Comparison of ENCODE assay signal across 1 cellular context in the genomic region with DNA sequence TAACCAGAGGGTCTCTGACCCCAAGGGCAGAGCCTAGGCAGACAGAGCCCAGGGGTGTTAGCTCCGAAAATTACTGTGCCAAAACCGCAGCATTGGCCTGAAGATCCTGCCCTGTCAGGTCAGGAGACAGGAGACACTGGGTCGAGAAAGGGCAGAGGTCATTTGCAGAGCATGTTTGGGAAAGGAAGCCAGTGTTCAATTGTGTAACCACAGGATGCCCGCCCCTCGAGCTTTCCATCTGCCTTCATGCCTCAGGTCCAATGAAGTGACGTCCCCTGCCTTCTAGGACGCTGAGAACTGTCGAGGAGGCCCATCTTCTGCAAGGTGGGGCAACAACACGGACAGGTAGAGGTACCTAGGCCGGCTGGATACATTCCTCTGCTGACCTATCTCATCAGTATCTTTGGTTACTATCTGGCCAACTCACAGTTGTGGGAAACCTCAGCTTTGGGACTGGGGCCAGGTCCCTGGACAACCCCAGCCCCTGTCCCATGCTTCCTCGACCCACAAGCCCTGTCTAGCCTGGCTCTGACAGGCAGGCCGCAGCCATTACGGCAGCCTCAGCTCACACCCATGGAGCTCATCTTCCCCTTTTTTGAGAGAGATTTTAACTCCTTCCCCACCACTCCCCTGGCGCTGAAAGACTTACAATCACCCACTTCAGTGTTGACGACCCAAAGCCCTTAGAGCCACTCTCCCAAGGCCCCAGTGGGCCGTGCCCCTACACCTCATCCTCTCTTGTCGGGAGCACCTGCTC.
TF ChIP-seq lines count a peak whose summit lies in the region.

No MANE protein-coding gene starts in this region.

TF ChIP-seq in HepG2, 621 proteins besides CTCF, POLR2A, EP300 and RAD21 (continued from another document and continues in another):
- TF ChIP-seq, protein P1, sequence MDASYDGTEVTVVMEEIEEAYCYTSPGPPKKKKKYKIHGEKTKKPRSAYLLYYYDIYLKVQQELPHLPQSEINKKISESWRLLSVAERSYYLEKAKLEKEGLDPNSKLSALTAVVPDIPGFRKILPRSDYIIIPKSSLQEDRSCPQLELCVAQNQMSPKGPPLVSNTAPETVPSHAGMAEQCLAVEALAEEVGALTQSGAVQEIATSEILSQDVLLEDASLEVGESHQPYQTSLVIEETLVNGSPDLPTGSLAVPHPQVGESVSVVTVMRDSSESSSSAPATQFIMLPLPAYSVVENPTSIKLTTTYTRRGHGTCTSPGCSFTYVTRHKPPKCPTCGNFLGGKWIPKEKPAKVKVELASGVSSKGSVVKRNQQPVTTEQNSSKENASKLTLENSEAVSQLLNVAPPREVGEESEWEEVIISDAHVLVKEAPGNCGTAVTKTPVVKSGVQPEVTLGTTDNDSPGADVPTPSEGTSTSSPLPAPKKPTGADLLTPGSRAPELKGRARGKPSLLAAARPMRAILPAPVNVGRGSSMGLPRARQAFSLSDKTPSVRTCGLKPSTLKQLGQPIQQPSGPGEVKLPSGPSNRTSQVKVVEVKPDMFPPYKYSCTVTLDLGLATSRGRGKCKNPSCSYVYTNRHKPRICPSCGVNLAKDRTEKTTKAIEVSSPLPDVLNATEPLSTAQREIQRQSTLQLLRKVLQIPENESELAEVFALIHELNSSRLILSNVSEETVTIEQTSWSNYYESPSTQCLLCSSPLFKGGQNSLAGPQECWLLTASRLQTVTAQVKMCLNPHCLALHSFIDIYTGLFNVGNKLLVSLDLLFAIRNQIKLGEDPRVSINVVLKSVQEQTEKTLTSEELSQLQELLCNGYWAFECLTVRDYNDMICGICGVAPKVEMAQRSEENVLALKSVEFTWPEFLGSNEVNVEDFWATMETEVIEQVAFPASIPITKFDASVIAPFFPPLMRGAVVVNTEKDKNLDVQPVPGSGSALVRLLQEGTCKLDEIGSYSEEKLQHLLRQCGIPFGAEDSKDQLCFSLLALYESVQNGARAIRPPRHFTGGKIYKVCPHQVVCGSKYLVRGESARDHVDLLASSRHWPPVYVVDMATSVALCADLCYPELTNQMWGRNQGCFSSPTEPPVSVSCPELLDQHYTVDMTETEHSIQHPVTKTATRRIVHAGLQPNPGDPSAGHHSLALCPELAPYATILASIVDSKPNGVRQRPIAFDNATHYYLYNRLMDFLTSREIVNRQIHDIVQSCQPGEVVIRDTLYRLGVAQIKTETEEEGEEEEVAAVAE (CRISPR knock-in tag; IDR thresholded peaks at IDR 0.05; ENCODE audit: borderline replicate concordance) = no peak
- TF ChIP-seq ZSCAN29 (CRISPR knock-in tag; conservative IDR thresholded peaks at IDR 0.05) (peak; percentile 63), TCF12 (IDR thresholded peaks at IDR 0.05) (no peak), TCF12 (CRISPR knock-in tag; IDR thresholded peaks at IDR 0.05) (peak; percentile 6; the same call in 1 of the 2 replicates), SPEN (CRISPR knock-in tag; IDR thresholded peaks at IDR 0.05; ENCODE audit: low read depth) (peak; percentile 56), ZNF230 (CRISPR knock-in tag; IDR thresholded peaks at IDR 0.05) (peak; percentile 32; the same call in 1 of the 2 replicates), ZNF432 (CRISPR knock-in tag; IDR thresholded peaks at IDR 0.05; ENCODE audit: borderline replicate concordance) (no peak), ZNF605 (CRISPR knock-in tag; IDR thresholded peaks at IDR 0.05) (0 out of 2 replicates have a peak, but pooled peaks have one; percentile 74), ZNF841 (CRISPR knock-in tag; IDR thresholded peaks at IDR 0.05; ENCODE audit: borderline replicate concordance) (no peak), ZNF713 (CRISPR knock-in tag; IDR thresholded peaks at IDR 0.05) (no peak), HNRNPL (IDR thresholded peaks at IDR 0.05; ENCODE audit: low read depth, low read length) (no peak), DPF2 (CRISPR knock-in tag; IDR thresholded peaks at IDR 0.05; ENCODE audit: borderline replicate concordance, low read depth) (peak; percentile 52), HDAC6 (IDR thresholded peaks at IDR 0.05; ENCODE audit: low read depth, low read length) (no peak), ZNF652 (CRISPR knock-in tag; IDR thresholded peaks at IDR 0.05; ENCODE audit: borderline replicate concordance, low read depth) (peak; percentile 60), ZNF256 (CRISPR knock-in tag; conservative IDR thresholded peaks at IDR 0.05) (no peak), NFKB2 (CRISPR knock-in tag; IDR thresholded peaks at IDR 0.05; ENCODE audit: borderline replicate concordance) (no peak), MAFG (CRISPR knock-in tag; IDR thresholded peaks at IDR 0.05) (no peak), RXRB (CRISPR knock-in tag; IDR thresholded peaks at IDR 0.05; ENCODE audit: borderline replicate concordance) (peak; percentile 93), CERS6 (CRISPR knock-in tag; IDR thresholded peaks at IDR 0.05) (no peak), ZFX (CRISPR knock-in tag; IDR thresholded peaks at IDR 0.05; ENCODE audit: low read depth) (peak; percentile 63), PHF20 (CRISPR knock-in tag; IDR thresholded peaks at IDR 0.05) (no peak), ZNF781 (CRISPR knock-in tag; IDR thresholded peaks at IDR 0.05; ENCODE audit: borderline replicate concordance, not compliant biosample characterization) (peak; percentile 38), FOXA1 (IDR thresholded peaks at IDR 0.05) (no peak), FOXA1 (CRISPR knock-in tag; IDR thresholded peaks at IDR 0.05) (peak; percentile 58), ZNF660 (CRISPR knock-in tag; IDR thresholded peaks at IDR 0.05; ENCODE audit: borderline replicate concordance, low read depth) (no peak), HDAC2 (CRISPR knock-in tag; IDR thresholded peaks at IDR 0.05) (peak; percentile 89), ZNF350 (CRISPR knock-in tag; IDR thresholded peaks at IDR 0.05; ENCODE audit: borderline replicate concordance, low read depth) (no peak; the same call in 1 of the 2 replicates), SKIL (CRISPR knock-in tag; IDR thresholded peaks at IDR 0.05; ENCODE audit: borderline replicate concordance) (peak; percentile 92), ZNF567 (CRISPR knock-in tag; IDR thresholded peaks at IDR 0.05; ENCODE audit: borderline replicate concordance) (0 out of 2 replicates have a peak, but pooled peaks have one; percentile 45), ARNTL (CRISPR knock-in tag; IDR thresholded peaks at IDR 0.05) (0 out of 2 replicates have a peak, but pooled peaks have one; percentile 36), SMYD3 (CRISPR knock-in tag; IDR thresholded peaks at IDR 0.05) (no peak), MBNL3 (CRISPR knock-in tag; conservative IDR thresholded peaks at IDR 0.05) (no peak), RBFOX2 (IDR thresholded peaks at IDR 0.05; ENCODE audit: low read depth, low read length) (no peak), TEAD2 (CRISPR knock-in tag; IDR thresholded peaks at IDR 0.05) (no peak), SIN3A (IDR thresholded peaks at IDR 0.05; ENCODE audit: borderline replicate concordance, low read depth, low read length) (peak; percentile 56; the same call in 1 of the 2 replicates), SKI (IDR thresholded peaks at IDR 0.05; ENCODE audit: partially characterized antibody) (peak; percentile 91), CEBPG (CRISPR knock-in tag; IDR thresholded peaks at IDR 0.05) (peak; percentile 88), GATAD1 (CRISPR knock-in tag; IDR thresholded peaks at IDR 0.05) (no peak), ZNF75D (CRISPR knock-in tag; IDR thresholded peaks at IDR 0.05; ENCODE audit: borderline replicate concordance) (no peak), REXO4 (CRISPR knock-in tag; IDR thresholded peaks at IDR 0.05; ENCODE audit: borderline replicate concordance) (no peak), ZNF383 (CRISPR knock-in tag; IDR thresholded peaks at IDR 0.05; ENCODE audit: borderline replicate concordance) (no peak), EHMT2 (IDR thresholded peaks at IDR 0.05; ENCODE audit: borderline replicate concordance, low read depth, low read length) (no peak), ZNF850 (CRISPR knock-in tag; conservative IDR thresholded peaks at IDR 0.05) (no peak), ZNF782 (CRISPR knock-in tag; IDR thresholded peaks at IDR 0.05; ENCODE audit: borderline replicate concordance) (no peak), HCFC1 (IDR thresholded peaks at IDR 0.05; ENCODE audit: low read depth, low read length) (no peak), YEATS4 (CRISPR knock-in tag; IDR thresholded peaks at IDR 0.05; ENCODE audit: borderline replicate concordance) (0 out of 2 replicates have a peak, but pooled peaks have one; percentile 18), ZNF746 (CRISPR knock-in tag; IDR thresholded peaks at IDR 0.05) (0 out of 2 replicates have a peak, but pooled peaks have one; percentile 77), MYNN (CRISPR knock-in tag; IDR thresholded peaks at IDR 0.05; ENCODE audit: low read depth) (no peak), NBN (conservative IDR thresholded peaks at IDR 0.05) (no peak), TEAD3 (CRISPR knock-in tag; optimal IDR thresholded peaks at IDR 0.05; ENCODE audit: borderline replicate concordance) (peak; percentile 67), TBX2 (CRISPR knock-in tag; IDR thresholded peaks at IDR 0.05; ENCODE audit: borderline replicate concordance) (no peak; the same call in 1 of the 2 replicates), FOXK1 (CRISPR knock-in tag; IDR thresholded peaks at IDR 0.05; ENCODE audit: borderline replicate concordance, low read depth) (0 out of 2 replicates have a peak, but pooled peaks have one; percentile 19), TEF (CRISPR knock-in tag; IDR thresholded peaks at IDR 0.05) (peak; percentile 52; the same call in 1 of the 2 replicates), MED1 (CRISPR knock-in tag; IDR thresholded peaks at IDR 0.05) (no peak), ZMYM3 (CRISPR knock-in tag; IDR thresholded peaks at IDR 0.05) (0 out of 2 replicates have a peak, but pooled peaks have one; percentile 14), ZSCAN25 (CRISPR knock-in tag; IDR thresholded peaks at IDR 0.05) (0 out of 2 replicates have a peak, but pooled peaks have one; percentile 25)
- TF ChIP-seq, protein P2, sequence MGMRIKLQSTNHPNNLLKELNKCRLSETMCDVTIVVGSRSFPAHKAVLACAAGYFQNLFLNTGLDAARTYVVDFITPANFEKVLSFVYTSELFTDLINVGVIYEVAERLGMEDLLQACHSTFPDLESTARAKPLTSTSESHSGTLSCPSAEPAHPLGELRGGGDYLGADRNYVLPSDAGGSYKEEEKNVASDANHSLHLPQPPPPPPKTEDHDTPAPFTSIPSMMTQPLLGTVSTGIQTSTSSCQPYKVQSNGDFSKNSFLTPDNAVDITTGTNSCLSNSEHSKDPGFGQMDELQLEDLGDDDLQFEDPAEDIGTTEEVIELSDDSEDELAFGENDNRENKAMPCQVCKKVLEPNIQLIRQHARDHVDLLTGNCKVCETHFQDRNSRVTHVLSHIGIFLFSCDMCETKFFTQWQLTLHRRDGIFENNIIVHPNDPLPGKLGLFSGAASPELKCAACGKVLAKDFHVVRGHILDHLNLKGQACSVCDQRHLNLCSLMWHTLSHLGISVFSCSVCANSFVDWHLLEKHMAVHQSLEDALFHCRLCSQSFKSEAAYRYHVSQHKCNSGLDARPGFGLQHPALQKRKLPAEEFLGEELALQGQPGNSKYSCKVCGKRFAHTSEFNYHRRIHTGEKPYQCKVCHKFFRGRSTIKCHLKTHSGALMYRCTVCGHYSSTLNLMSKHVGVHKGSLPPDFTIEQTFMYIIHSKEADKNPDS (CRISPR knock-in tag; IDR thresholded peaks at IDR 0.05) = no peak
- TF ChIP-seq, protein P3, sequence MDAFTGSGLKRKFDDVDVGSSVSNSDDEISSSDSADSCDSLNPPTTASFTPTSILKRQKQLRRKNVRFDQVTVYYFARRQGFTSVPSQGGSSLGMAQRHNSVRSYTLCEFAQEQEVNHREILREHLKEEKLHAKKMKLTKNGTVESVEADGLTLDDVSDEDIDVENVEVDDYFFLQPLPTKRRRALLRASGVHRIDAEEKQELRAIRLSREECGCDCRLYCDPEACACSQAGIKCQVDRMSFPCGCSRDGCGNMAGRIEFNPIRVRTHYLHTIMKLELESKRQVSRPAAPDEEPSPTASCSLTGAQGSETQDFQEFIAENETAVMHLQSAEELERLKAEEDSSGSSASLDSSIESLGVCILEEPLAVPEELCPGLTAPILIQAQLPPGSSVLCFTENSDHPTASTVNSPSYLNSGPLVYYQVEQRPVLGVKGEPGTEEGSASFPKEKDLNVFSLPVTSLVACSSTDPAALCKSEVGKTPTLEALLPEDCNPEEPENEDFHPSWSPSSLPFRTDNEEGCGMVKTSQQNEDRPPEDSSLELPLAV (CRISPR knock-in tag; conservative IDR thresholded peaks at IDR 0.05; ENCODE audit: low read depth) = no peak
- TF ChIP-seq, protein P4, sequence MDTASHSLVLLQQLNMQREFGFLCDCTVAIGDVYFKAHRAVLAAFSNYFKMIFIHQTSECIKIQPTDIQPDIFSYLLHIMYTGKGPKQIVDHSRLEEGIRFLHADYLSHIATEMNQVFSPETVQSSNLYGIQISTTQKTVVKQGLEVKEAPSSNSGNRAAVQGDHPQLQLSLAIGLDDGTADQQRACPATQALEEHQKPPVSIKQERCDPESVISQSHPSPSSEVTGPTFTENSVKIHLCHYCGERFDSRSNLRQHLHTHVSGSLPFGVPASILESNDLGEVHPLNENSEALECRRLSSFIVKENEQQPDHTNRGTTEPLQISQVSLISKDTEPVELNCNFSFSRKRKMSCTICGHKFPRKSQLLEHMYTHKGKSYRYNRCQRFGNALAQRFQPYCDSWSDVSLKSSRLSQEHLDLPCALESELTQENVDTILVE (CRISPR knock-in tag; IDR thresholded peaks at IDR 0.05) = no peak
